In the genomic region with DNA sequence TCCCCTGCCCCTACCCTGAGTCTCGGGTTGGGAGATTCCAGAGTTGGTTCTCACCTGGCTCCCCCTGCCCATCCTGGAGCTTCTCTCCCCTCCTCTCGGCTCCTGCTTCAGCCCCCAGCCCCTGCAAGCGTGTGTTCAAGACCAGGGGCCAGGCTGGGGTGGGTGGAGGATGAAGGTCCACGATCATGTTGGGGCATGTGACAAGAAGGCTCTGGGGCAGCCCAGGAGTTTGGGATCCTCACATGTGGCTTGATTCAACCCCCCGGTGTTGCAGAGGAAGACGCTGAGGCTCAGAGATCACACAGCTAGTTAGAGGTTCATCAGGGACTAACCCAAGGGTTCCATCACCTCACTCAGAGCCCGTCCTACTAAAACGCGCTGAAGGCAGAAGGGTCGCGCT, we compare ENCODE assay signal across 25 cellular contexts. TPM values are rescaled to one million over a fixed set of nuclear protein-coding genes. Genes with fewer than 3 reads are reported as not detected.
"Had no signal": no experiment of that assay in that cellular context is flagged by ENCODE, and none has a peak within 500 bp of the region (broad histone marks: within the 10 kb centered on the region; RNA-seq: fewer than 3 reads in every experiment).

No MANE protein-coding gene starts in this region.

- H3K4me3 ChIP-seq: colonic mucosa, gastrocnemius medialis, hepatocyte, lung, mucosa of descending colon, prostate gland, right atrium auricular region, sigmoid colon, tibial artery had no signal

- H2AFZ ChIP-seq: hepatocyte had no signal

- H3K27ac ChIP-seq: colonic mucosa, epithelial cell of prostate, gastrocnemius medialis, hepatocyte, prostate gland, right atrium auricular region, sigmoid colon, tibial artery had no signal

- ATAC-seq: esophagus mucosa; gastrocnemius medialis; left lobe of liver; mucosa of descending colon; stimulated activated naive B cell treated with anti-CD40 and anti-IgM and Interleukin-4, amounts not matched to agents 10 μg/mL and 1 μg/mL and 100 μg/mL, for 72 hours had no signal

- H3K4me2 ChIP-seq: hepatocyte had no signal

- H3K4me1 ChIP-seq: colonic mucosa, prostate gland had no signal

- H3K27me3 ChIP-seq: right atrium auricular region, sigmoid colon, tibial artery had no signal

- H3K9me3 ChIP-seq: colonic mucosa, gastrocnemius medialis, mucosa of descending colon, prostate gland, right atrium auricular region, sigmoid colon, tibial artery had no signal

- DNase-seq: colonic mucosa; effector CD8-positive, alpha-beta T cell; endodermal cell; foreskin fibroblast; gastrocnemius medialis; head of caudate nucleus; kidney; mucosa of descending colon; naive B cell; stimulated activated naive B cell treated with anti-CD40 and anti-IgM and Interleukin-4, amounts not matched to agents 10 μg/mL and 1 μg/mL and 100 μg/mL, for 72 hours had no signal

- H3K36me3 ChIP-seq: colonic mucosa, gastrocnemius medialis, prostate gland, right atrium auricular region, sigmoid colon, tibial artery had no signal

RNA-seq across cellular contexts. Expression of gene CIDEA, which starts 39.7 kb away (rescaled TPM):
- total RNA-seq: cerebellum; colonic mucosa; endodermal cell; hepatocyte; kidney; left lobe of liver; liver; mesothelial cell of epicardium; natural killer cell treated with Interleukin-12 subunit alpha and Interleukin-12 subunit beta and Interleukin-15 and Interleukin-18, amount 100 ng/mL, for 72 hours; neural crest cell; osteocyte; prostate gland had no signal
- polyA plus RNA-seq: hepatocyte, liver, lung had no signal
